Comparison of ENCODE assay signal across 12 cellular contexts in genomic region chr16:22006636-22007035, GRCh38. TPM values are rescaled to one million over a fixed set of nuclear protein-coding genes. Genes with fewer than 3 reads are reported as not detected.
A peak's percentile ranks its signal among the peaks of the same experiment; 100 is the strongest.
DNase-seq lines count a peak whose midpoint lies in the region; ATAC-seq, FAIRE-seq and TF ChIP-seq lines count a peak whose summit lies in the region.
"Had no signal": no experiment of that assay in that cellular context is flagged by ENCODE, and none has a peak within 500 bp of the region (broad histone marks: within the 10 kb centered on the region; RNA-seq: fewer than 3 reads in every experiment).

No MANE protein-coding gene starts in this region.

- H3K27me3 Mint-ChIP-seq in activated CD4-positive, alpha-beta T cell treated with anti-CD3 and anti-CD28 coated beads, Interleukin-2, amount 10 ng/mL, durations not matched to agents 24 days and 14 days, result peaks cover 4% of the 10 kb centered on the region

- H3K9me3 ChIP-seq in NT2/D1 (ENCODE audit: insufficient read depth, low read length), result no peaks in the 10 kb centered on the region
- no peaks in the 10 kb centered on the region for H3K9me3 ChIP-seq in psoas muscle

- TF ChIP-seq CTCF in dorsolateral prefrontal cortex (IDR thresholded peaks at IDR 0.05 in 54 of 56, conservative IDR thresholded peaks at IDR 0.05 in 2 of 56; ENCODE audit: low read depth in 1 of 56, partially characterized antibody in 56 of 56) (no peak), psoas muscle (IDR thresholded peaks at IDR 0.05) (no peak)

- H3K4me3 Mint-ChIP-seq in activated CD4-positive, alpha-beta T cell treated with anti-CD3 and anti-CD28 coated beads, Interleukin-2, amount 10 ng/mL, durations not matched to agents 24 days and 14 days, result peak overlapping the region; percentile 87

- H3K4me3 ChIP-seq in NT2/D1 (ENCODE audit: insufficient read length, low read depth), result peak overlapping the region; percentile 81
- peak overlapping the region in 47 of 59 donors; percentile 69 to 99 (median 91) for H3K4me3 ChIP-seq in dorsolateral prefrontal cortex
- peak overlapping the region; percentile 99 for H3K4me3 ChIP-seq in psoas muscle

- peaks cover 29% of the 10 kb centered on the region for H3K27me3 ChIP-seq in NT2/D1 (ENCODE audit: insufficient read depth, insufficient read length)
- no peaks in the 10 kb centered on the region for H3K27me3 ChIP-seq in dorsolateral prefrontal cortex
- no peaks in the 10 kb centered on the region for H3K27me3 ChIP-seq in psoas muscle (ENCODE audit: insufficient read depth in 3 of 3, low read length in 2 of 3)

- H3K27ac ChIP-seq in dorsolateral prefrontal cortex, result peak overlapping the region in 36 of 59 donors; percentile 56 to 96 (median 91)
- peak overlapping the region; percentile 95 for H3K27ac ChIP-seq in psoas muscle

- H3K36me3 ChIP-seq in NT2/D1 (ENCODE audit: insufficient read depth, insufficient read length, low read length) (no peaks in the 10 kb centered on the region), psoas muscle (ENCODE audit: insufficient read depth in 1 of 2, low read depth in 1 of 2) (no peaks in the 10 kb centered on the region)

- intact Hi-C loops in activated CD4-positive, alpha-beta T cell treated with anti-CD3 and anti-CD28 coated beads, Interleukin-2, amount 10 ng/mL, durations not matched to agents 24 days and 14 days (cut with micrococcal nuclease), result loop anchor here (5.0 kb wide), 1 partner anchor 46 kb away; no protein-coding TSS in a partner anchor
- intact Hi-C loops in dorsolateral prefrontal cortex (cut with DNase I), result loop anchor here (2.0 to 5.0 kb wide), 3 partner anchors 86 to 292 kb away; partner anchors contain the start of genes POLR3E (in 1 of the 2) and VWA3A (in 1 of the 2)
- intact Hi-C loops in psoas muscle (cut with DNase I), result loop anchor here (2.0 to 5.0 kb wide), 2 partner anchors 66 to 291 kb away; partner anchors contain the start of gene POLR3E (in 1 of the 2)

- no peak overlapping the region for H3K9ac ChIP-seq in NT2/D1 (ENCODE audit: insufficient read length, low read depth)

- no peak for DNase-seq in activated CD4-positive, alpha-beta T cell treated with anti-CD3 and anti-CD28 coated beads, Interleukin-2, amount 10 ng/mL, durations not matched to agents 24 days and 14 days
- no peak for DNase-seq in activated CD4-positive, alpha-beta T cell treated with anti-CD3 and anti-CD28 coated beads, Interleukin-2, amount 50 U/mL, for 1 hour
- DNase-seq in NT2/D1 (ENCODE audit: low read depth, low spot score) (no peak), dorsolateral prefrontal cortex (no peak), psoas muscle (no peak), GOT3 (lab: John Stamatoyannopoulos, UW) (no peak), GM19239 (ENCODE audit: insufficient read length, low spot score) (no peak)
- DNase-seq: activated effector memory CD4-positive, alpha-beta T cell treated with Interleukin-2 at 50 U/mL for 16 hours; NCI-H446 treated with DMSO at 0.1 percent for 48 hours had no signal

- H3K4me1 Mint-ChIP-seq in activated CD4-positive, alpha-beta T cell treated with anti-CD3 and anti-CD28 coated beads, Interleukin-2, amount 10 ng/mL, durations not matched to agents 24 days and 14 days, result peaks cover 21% of the 10 kb centered on the region

- peaks cover 4% of the 10 kb centered on the region for H3K4me1 ChIP-seq in NT2/D1 (ENCODE audit: insufficient read depth, insufficient read length)
- peaks cover 35% of the 10 kb centered on the region for H3K4me1 ChIP-seq in psoas muscle

- H3K27ac Mint-ChIP-seq in activated CD4-positive, alpha-beta T cell treated with anti-CD3 and anti-CD28 coated beads, Interleukin-2, amount 10 ng/mL, durations not matched to agents 24 days and 14 days, result no peak overlapping the region

- FAIRE-seq in GM19239 (lab: Jason Lieb, UNC), result no peak
- FAIRE-seq: endometrium had no signal

- no peaks in the 10 kb centered on the region for H3K9me3 Mint-ChIP-seq in activated CD4-positive, alpha-beta T cell treated with anti-CD3 and anti-CD28 coated beads, Interleukin-2, amount 10 ng/mL, durations not matched to agents 24 days and 14 days

- 56 to 63% (median 57%) methylated on average over 6 of the region's 6 CpGs for WGBS in psoas muscle, 3 donors

- peaks cover 8% of the 10 kb centered on the region for H3K36me3 Mint-ChIP-seq in activated CD4-positive, alpha-beta T cell treated with anti-CD3 and anti-CD28 coated beads, Interleukin-2, amount 10 ng/mL, durations not matched to agents 24 days and 14 days (ENCODE audit: low read depth)

- ATAC-seq in psoas muscle (no peak), HG02759 (IDR thresholded peaks at IDR 0.05; ENCODE audit: unreplicated experiment) (no peak)

RNA-seq across cellular contexts. Expression of gene MOSMO, which starts 1.3 kb away (rescaled TPM):
- total RNA-seq in activated CD4-positive, alpha-beta T cell treated with anti-CD3 and anti-CD28 coated beads, Interleukin-2, amount 10 ng/mL, durations not matched to agents 24 days and 14 days, result 13.6 and 14.4 TPM in 2 replicates
- 10 to 100 TPM; 25.4 to 64.8 (median 44.1) TPM for total RNA-seq in dorsolateral prefrontal cortex
- 10 to 100 TPM in 2 of 4 donors, 1 to 10 TPM in 2; 7.8 to 13.8 (median 10.5) TPM for total RNA-seq in psoas muscle
- 10 to 100 TPM in 2 of 3 donors, 1 to 10 TPM in 1; 6.0 to 21.3 (median 11.3) TPM for polyA plus RNA-seq in psoas muscle

RNA-seq across cellular contexts. Expression of gene PDZD9, which starts 5.7 kb away (rescaled TPM):
- total RNA-seq in activated CD4-positive, alpha-beta T cell treated with anti-CD3 and anti-CD28 coated beads, Interleukin-2, amount 10 ng/mL, durations not matched to agents 24 days and 14 days, result not detected in 2 replicates
- total RNA-seq in dorsolateral prefrontal cortex, result under 1 TPM in 15 of 120 experiments, not detected in 105; 0.40 to 0.68 (median 0.48) TPM
- total RNA-seq in psoas muscle, result not detected
- under 1 TPM in 1 of 3 donors, not detected in 2; 0.08 TPM for polyA plus RNA-seq in psoas muscle
- total RNA-seq: kidney epithelial cell had no signal

RNA-seq across cellular contexts. Expression of gene UQCRC2, which starts 53.5 kb away (rescaled TPM):
- total RNA-seq in activated CD4-positive, alpha-beta T cell treated with anti-CD3 and anti-CD28 coated beads, Interleukin-2, amount 10 ng/mL, durations not matched to agents 24 days and 14 days, result 256 and 266 TPM in 2 replicates
- 100 to 1,000 TPM; 215 to 422 (median 323) TPM for total RNA-seq in dorsolateral prefrontal cortex
- 100 to 1,000 TPM; 434 to 716 (median 591) TPM for total RNA-seq in psoas muscle
- 100 to 1,000 TPM; 288 to 301 (median 294) TPM for polyA plus RNA-seq in psoas muscle
